28 cellular contexts compared by ENCODE assay signal in the genomic region with DNA sequence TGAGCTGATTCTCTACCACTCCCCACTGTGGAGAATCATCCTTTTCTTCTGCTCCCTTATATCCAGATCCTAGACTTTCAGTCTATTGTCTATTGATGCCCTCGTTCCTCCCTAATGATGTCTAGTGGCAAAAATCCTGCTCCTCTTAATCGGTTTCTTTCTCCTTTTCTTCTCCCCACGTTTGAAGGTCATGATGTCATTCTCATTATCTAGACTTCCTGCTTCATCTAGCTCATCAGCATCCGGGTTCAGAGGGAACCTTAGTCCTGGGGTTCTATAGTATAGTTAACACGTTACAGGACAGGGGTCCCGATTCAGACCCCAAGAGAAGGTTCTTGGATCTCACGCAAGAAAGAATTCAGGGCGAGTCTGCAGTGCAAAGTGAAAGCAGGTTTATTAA.
"Had no signal": no experiment of that assay in that cellular context is flagged by ENCODE, and none has a peak within 500 bp of the region (broad histone marks: within the 10 kb centered on the region; RNA-seq: fewer than 3 reads in every experiment).

No MANE protein-coding gene starts in this region.

- H3K9me3 ChIP-seq: adrenal gland had no signal

- H3K27me3 ChIP-seq: adrenal gland, brain microvascular endothelial cell had no signal

- H3K4me3 ChIP-seq: adrenal gland, PC-9 had no signal

- H3K4me2 ChIP-seq: PC-9 had no signal

- H3K36me3 ChIP-seq: adrenal gland, brain microvascular endothelial cell, WERI-Rb-1 had no signal

- ATAC-seq: Right ventricle myocardium inferior had no signal

- H2AFZ ChIP-seq: PC-9 had no signal

- H3K27ac ChIP-seq: adrenal gland, brain microvascular endothelial cell, PC-9, RWPE1, WERI-Rb-1 had no signal

- H3K4me1 ChIP-seq: adrenal gland had no signal

- DNase-seq: activated CD4-positive, alpha-beta memory T cell treated with anti-CD3 and anti-CD28 coated beads, Interleukin-2, amount 10 ng/mL, durations not matched to agents 7 days and 5 days; activated CD4-positive, alpha-beta T cell treated with anti-CD3 and anti-CD28 coated beads for 1 hour; activated CD4-positive, alpha-beta T cell treated with anti-CD3 and anti-CD28 coated beads for 48 hours; activated CD4-positive, CD25-positive, alpha-beta regulatory T cell; activated gamma-delta T cell; activated naive CD4-positive, alpha-beta T cell treated with Interleukin-2 at 50 U/mL for 16 hours; activated T-cell treated with anti-CD3 and anti-CD28 coated beads, Interleukin-2, amount 50 U/mL, for 24 hours; adrenal gland; brain microvascular endothelial cell; central memory CD4-positive, alpha-beta T cell; NCI-H1048; NCI-H1105 treated with DMSO at 0.1 percent for 48 hours; NCI-H1436; NCI-H1694; NCI-H1930; NCI-H2081 treated with DMSO at 0.1 percent for 48 hours; NCI-H226; NCI-H446 treated with DMSO at 0.1 percent for 48 hours; NCI-H524; NCI-H69; NCI-H82; PC-9; SIG-M5; T1000; WERI-Rb-1 had no signal

- FAIRE-seq: RCC 7860 had no signal
